In the genomic region with DNA sequence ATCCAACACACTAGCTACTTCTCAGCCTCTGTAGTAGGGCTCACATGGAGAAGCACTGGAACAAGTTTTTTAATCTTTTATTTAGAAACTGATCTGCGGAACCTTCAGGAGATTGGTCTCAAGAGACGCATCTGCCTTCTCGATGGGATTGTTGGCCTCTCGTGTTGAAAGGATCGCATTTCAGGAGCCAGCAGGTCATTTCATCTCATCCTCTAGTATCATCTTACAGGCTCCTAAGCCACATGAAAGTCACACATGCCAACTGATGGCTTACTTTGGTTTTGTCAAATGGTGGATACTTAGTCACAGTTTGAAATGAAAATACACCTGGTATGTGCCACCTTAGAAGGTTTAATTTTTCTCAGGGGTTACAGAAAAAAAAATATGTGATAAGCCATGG, we compare ENCODE assay signal across 1 cellular context.
TF ChIP-seq lines count a peak whose summit lies in the region.

No MANE protein-coding gene starts in this region.

TF ChIP-seq in WTC11, 78 proteins besides CTCF, POLR2A, EP300 and RAD21 (continued from another document):
- TF ChIP-seq, protein P1, sequence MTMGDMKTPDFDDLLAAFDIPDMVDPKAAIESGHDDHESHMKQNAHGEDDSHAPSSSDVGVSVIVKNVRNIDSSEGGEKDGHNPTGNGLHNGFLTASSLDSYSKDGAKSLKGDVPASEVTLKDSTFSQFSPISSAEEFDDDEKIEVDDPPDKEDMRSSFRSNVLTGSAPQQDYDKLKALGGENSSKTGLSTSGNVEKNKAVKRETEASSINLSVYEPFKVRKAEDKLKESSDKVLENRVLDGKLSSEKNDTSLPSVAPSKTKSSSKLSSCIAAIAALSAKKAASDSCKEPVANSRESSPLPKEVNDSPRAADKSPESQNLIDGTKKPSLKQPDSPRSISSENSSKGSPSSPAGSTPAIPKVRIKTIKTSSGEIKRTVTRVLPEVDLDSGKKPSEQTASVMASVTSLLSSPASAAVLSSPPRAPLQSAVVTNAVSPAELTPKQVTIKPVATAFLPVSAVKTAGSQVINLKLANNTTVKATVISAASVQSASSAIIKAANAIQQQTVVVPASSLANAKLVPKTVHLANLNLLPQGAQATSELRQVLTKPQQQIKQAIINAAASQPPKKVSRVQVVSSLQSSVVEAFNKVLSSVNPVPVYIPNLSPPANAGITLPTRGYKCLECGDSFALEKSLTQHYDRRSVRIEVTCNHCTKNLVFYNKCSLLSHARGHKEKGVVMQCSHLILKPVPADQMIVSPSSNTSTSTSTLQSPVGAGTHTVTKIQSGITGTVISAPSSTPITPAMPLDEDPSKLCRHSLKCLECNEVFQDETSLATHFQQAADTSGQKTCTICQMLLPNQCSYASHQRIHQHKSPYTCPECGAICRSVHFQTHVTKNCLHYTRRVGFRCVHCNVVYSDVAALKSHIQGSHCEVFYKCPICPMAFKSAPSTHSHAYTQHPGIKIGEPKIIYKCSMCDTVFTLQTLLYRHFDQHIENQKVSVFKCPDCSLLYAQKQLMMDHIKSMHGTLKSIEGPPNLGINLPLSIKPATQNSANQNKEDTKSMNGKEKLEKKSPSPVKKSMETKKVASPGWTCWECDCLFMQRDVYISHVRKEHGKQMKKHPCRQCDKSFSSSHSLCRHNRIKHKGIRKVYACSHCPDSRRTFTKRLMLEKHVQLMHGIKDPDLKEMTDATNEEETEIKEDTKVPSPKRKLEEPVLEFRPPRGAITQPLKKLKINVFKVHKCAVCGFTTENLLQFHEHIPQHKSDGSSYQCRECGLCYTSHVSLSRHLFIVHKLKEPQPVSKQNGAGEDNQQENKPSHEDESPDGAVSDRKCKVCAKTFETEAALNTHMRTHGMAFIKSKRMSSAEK (CRISPR knock-in tag; IDR thresholded peaks at IDR 0.05; ENCODE audit: borderline replicate concordance), result no peak
- TF ChIP-seq ZNF263 (CRISPR knock-in tag; IDR thresholded peaks at IDR 0.05; ENCODE audit: low read depth) (no peak), ZNF138 (CRISPR knock-in tag; conservative IDR thresholded peaks at IDR 0.05) (no peak), FOXP1 (CRISPR knock-in tag; IDR thresholded peaks at IDR 0.05; ENCODE audit: borderline replicate concordance) (no peak), OVOL2 (CRISPR knock-in tag; IDR thresholded peaks at IDR 0.05; ENCODE audit: borderline replicate concordance) (no peak), ZNF219 (CRISPR knock-in tag; IDR thresholded peaks at IDR 0.05; ENCODE audit: borderline replicate concordance) (no peak)
- TF ChIP-seq, protein P2, sequence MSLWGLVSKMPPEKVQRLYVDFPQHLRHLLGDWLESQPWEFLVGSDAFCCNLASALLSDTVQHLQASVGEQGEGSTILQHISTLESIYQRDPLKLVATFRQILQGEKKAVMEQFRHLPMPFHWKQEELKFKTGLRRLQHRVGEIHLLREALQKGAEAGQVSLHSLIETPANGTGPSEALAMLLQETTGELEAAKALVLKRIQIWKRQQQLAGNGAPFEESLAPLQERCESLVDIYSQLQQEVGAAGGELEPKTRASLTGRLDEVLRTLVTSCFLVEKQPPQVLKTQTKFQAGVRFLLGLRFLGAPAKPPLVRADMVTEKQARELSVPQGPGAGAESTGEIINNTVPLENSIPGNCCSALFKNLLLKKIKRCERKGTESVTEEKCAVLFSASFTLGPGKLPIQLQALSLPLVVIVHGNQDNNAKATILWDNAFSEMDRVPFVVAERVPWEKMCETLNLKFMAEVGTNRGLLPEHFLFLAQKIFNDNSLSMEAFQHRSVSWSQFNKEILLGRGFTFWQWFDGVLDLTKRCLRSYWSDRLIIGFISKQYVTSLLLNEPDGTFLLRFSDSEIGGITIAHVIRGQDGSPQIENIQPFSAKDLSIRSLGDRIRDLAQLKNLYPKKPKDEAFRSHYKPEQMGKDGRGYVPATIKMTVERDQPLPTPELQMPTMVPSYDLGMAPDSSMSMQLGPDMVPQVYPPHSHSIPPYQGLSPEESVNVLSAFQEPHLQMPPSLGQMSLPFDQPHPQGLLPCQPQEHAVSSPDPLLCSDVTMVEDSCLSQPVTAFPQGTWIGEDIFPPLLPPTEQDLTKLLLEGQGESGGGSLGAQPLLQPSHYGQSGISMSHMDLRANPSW (CRISPR knock-in tag; conservative IDR thresholded peaks at IDR 0.05; ENCODE audit: low read depth), result no peak
- TF ChIP-seq, protein P3, sequence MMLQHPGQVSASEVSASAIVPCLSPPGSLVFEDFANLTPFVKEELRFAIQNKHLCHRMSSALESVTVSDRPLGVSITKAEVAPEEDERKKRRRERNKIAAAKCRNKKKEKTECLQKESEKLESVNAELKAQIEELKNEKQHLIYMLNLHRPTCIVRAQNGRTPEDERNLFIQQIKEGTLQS (CRISPR knock-in tag; conservative IDR thresholded peaks at IDR 0.05), result no peak
- TF ChIP-seq, protein P4, sequence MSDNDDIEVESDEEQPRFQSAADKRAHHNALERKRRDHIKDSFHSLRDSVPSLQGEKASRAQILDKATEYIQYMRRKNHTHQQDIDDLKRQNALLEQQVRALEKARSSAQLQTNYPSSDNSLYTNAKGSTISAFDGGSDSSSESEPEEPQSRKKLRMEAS (CRISPR knock-in tag; IDR thresholded peaks at IDR 0.05), result no peak
- TF ChIP-seq, protein P5, sequence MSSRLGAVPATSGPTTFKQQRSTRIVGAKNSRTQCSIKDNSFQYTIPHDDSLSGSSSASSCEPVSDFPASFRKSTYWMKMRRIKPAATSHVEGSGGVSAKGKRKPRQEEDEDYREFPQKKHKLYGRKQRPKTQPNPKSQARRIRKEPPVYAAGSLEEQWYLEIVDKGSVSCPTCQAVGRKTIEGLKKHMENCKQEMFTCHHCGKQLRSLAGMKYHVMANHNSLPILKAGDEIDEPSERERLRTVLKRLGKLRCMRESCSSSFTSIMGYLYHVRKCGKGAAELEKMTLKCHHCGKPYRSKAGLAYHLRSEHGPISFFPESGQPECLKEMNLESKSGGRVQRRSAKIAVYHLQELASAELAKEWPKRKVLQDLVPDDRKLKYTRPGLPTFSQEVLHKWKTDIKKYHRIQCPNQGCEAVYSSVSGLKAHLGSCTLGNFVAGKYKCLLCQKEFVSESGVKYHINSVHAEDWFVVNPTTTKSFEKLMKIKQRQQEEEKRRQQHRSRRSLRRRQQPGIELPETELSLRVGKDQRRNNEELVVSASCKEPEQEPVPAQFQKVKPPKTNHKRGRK (CRISPR knock-in tag; IDR thresholded peaks at IDR 0.05; ENCODE audit: borderline replicate concordance), result no peak
